In genomic region chr17:33377837-33378236, GRCh38 we compare ENCODE assay signal across 15 cellular contexts.
"Had no signal": no experiment of that assay in that cellular context is flagged by ENCODE, and none has a peak within 500 bp of the region (broad histone marks: within the 10 kb centered on the region; RNA-seq: fewer than 3 reads in every experiment).

No MANE protein-coding gene starts in this region.

- H3K27ac ChIP-seq: adrenal gland, parathyroid adenoma, tibial artery had no signal

- H3K27me3 ChIP-seq: adrenal gland had no signal

- H3K79me2 ChIP-seq: parathyroid adenoma had no signal

- H3K36me3 Mint-ChIP-seq: activated naive CD4-positive, alpha-beta T cell treated with anti-CD3 and anti-CD28 coated beads, Interleukin-2, amount 50 U/mL, for 72 hours; natural killer cell; T-cell had no signal

- H3K4me3 ChIP-seq: adrenal gland, tibial artery had no signal

- H3K36me3 ChIP-seq: adrenal gland, tibial artery had no signal

- H2AFZ ChIP-seq: parathyroid adenoma had no signal

- DNase-seq: activated CD4-positive, alpha-beta T cell treated with anti-CD3 and anti-CD28 coated beads, Interleukin-2, amount 50 U/mL, for 4 hours; activated gamma-delta T cell treated with Interleukin-2 at 50 U/mL for 16 hours; activated T-cell treated with anti-CD3 and anti-CD28 coated beads for 4 hours; adrenal gland; dermis blood vessel endothelial cell; effector memory CD8-positive, alpha-beta T cell; left cardiac atrium; natural killer cell; stimulated activated CD4-positive, alpha-beta T cell treated with anti-CD3 and anti-CD28 coated beads, Interleukin-2, amount 100 ng/mL, for 24 hours; stimulated activated naive CD4-positive, alpha-beta T cell treated with Interleukin-2 at 50 U/mL for 16 hours; T-cell; tibial artery had no signal

- H3K9me3 Mint-ChIP-seq: activated naive CD4-positive, alpha-beta T cell treated with anti-CD3 and anti-CD28 coated beads, Interleukin-2, amount 50 U/mL, for 72 hours; activated T-helper 1 cell treated with anti-CD3 and anti-CD28 coated beads, Interleukin-12 subunit alpha, Interleukin-12 subunit beta, Interleukin-2, Interleukin-4 antibody, amounts not matched to agents 30 ng/mL and 10 ng/mL and 1 ng/mL, durations not matched to agents 14 hours and 24 hours and 36 hours; effector memory CD8-positive, alpha-beta T cell; natural killer cell; T-cell had no signal

- ATAC-seq: activated naive CD4-positive, alpha-beta T cell treated with anti-CD3 and anti-CD28 coated beads, Interleukin-2, amount 50 U/mL, for 72 hours; effector memory CD8-positive, alpha-beta T cell; left cardiac atrium; natural killer cell; T-cell had no signal

- H3K4me1 Mint-ChIP-seq: natural killer cell, T-cell had no signal

- H3K4me3 Mint-ChIP-seq: activated T-helper 1 cell treated with anti-CD3 and anti-CD28 coated beads, Interleukin-12 subunit alpha, Interleukin-12 subunit beta, Interleukin-2, Interleukin-4 antibody, amounts not matched to agents 30 ng/mL and 10 ng/mL and 1 ng/mL, durations not matched to agents 14 hours and 24 hours and 36 hours; effector memory CD8-positive, alpha-beta T cell; natural killer cell; T-cell had no signal

- H3K27ac Mint-ChIP-seq: activated T-helper 1 cell treated with anti-CD3 and anti-CD28 coated beads, Interleukin-12 subunit alpha, Interleukin-12 subunit beta, Interleukin-2, Interleukin-4 antibody, amounts not matched to agents 30 ng/mL and 10 ng/mL and 1 ng/mL, durations not matched to agents 14 hours and 24 hours and 36 hours; effector memory CD8-positive, alpha-beta T cell; natural killer cell; T-cell had no signal

- H3K4me1 ChIP-seq: adrenal gland, parathyroid adenoma, tibial artery had no signal

- H3K9ac ChIP-seq: parathyroid adenoma had no signal

- H3K9me3 ChIP-seq: adrenal gland, tibial artery had no signal
